8 cellular contexts compared by ENCODE assay signal in genomic region chr7:108454674-108455523, GRCh38. TPM values are rescaled to one million over a fixed set of nuclear protein-coding genes. Genes with fewer than 3 reads are reported as not detected.
DNase-seq lines count a peak whose midpoint lies in the region; ATAC-seq and TF ChIP-seq lines count a peak whose summit lies in the region.

No MANE protein-coding gene starts in this region.

- H3K4me1 Mint-ChIP-seq in brain, result peaks cover 56% of the 10 kb centered on the region

- H3K9me3 Mint-ChIP-seq in brain, result peaks cover 0 to 3% (median 0%) of the 10 kb centered on the region in 5 experiments

- peaks cover 5 to 12% (median 10%) of the 10 kb centered on the region in 3 donors for H3K4me1 ChIP-seq in skeletal muscle tissue (ENCODE audit: control insufficient read depth in 3 of 3, insufficient read depth in 3 of 3, low read length in 3 of 3)

- H3K27me3 ChIP-seq in skeletal muscle tissue (ENCODE audit: control insufficient read depth in 3 of 3, insufficient read depth in 3 of 3, low read length in 3 of 3), result peaks cover 34 to 57% (median 42%) of the 10 kb centered on the region in 3 donors

- H3K27ac ChIP-seq in skeletal muscle tissue (ENCODE audit: low read depth, low read length), result no peak overlapping the region

- TF ChIP-seq CTCF in brain (conservative IDR thresholded peaks at IDR 0.05), result peak; percentile 13 to 26

- H3K4me3 ChIP-seq in iPS-18c (ENCODE audit: insufficient read depth, low read depth, low read length) (peak overlapping the region; percentile 77), skeletal muscle tissue (ENCODE audit: low read length in 3 of 3) (peak overlapping the region; percentile 43 to 64 (median 58))

- H3K9ac ChIP-seq in skeletal muscle tissue (ENCODE audit: low read depth in 1 of 3, low read length in 3 of 3), result peak overlapping the region in 1 of 3 donors; percentile 25

- H3K27me3 Mint-ChIP-seq in brain, result peaks cover 13% of the 10 kb centered on the region

- H3K36me3 Mint-ChIP-seq in brain, result no peaks in the 10 kb centered on the region

- DNase-seq in ACHN, result peak; percentile 26
- peak; percentile 57 for DNase-seq in NCI-H748 treated with DMSO at 0.1 percent for 48 hours (lab: John Stamatoyannopoulos, UW)
- DNase-seq in LoVo (ENCODE audit: low spot score), result no peak

- in situ Hi-C loops in ACHN (cut with HindIII; ENCODE audit: low pct_ligation_motif_present, low pct_unique_long_range_greater_than_20kb, low sequenced_read_pairs), result no loop called here

- no peaks in the 10 kb centered on the region for H3K36me3 ChIP-seq in skeletal muscle tissue (ENCODE audit: control insufficient read depth in 3 of 3, insufficient read depth in 3 of 3, low read length in 3 of 3)

- ATAC-seq in GM18868 (IDR thresholded peaks at IDR 0.05; ENCODE audit: unreplicated experiment), result peak; percentile 25
- ATAC-seq in HG02870 (IDR thresholded peaks at IDR 0.05; ENCODE audit: unreplicated experiment), result no peak

- peak overlapping the region; percentile 93 to 99 (median 97) for H3K27ac Mint-ChIP-seq in brain

- peak overlapping the region; percentile 95 to 99 (median 96) for H3K4me3 Mint-ChIP-seq in brain

- no peaks in the 10 kb centered on the region for H3K9me3 ChIP-seq in iPS-18c (ENCODE audit: control insufficient read depth, insufficient read depth, low read length)
- no peaks in the 10 kb centered on the region for H3K9me3 ChIP-seq in skeletal muscle tissue (ENCODE audit: control insufficient read depth in 3 of 3, low read length in 3 of 3)

RNA-seq across cellular contexts. Expression of gene NRCAM, which starts 1.3 kb away (rescaled TPM):
- 106 TPM for polyA plus RNA-seq in brain (ENCODE audit: insufficient read depth, low read depth, low replicate concordance)
- 13.6 TPM for total RNA-seq in skeletal muscle tissue
